Comparison of ENCODE assay signal across 1 cellular context in the genomic region with DNA sequence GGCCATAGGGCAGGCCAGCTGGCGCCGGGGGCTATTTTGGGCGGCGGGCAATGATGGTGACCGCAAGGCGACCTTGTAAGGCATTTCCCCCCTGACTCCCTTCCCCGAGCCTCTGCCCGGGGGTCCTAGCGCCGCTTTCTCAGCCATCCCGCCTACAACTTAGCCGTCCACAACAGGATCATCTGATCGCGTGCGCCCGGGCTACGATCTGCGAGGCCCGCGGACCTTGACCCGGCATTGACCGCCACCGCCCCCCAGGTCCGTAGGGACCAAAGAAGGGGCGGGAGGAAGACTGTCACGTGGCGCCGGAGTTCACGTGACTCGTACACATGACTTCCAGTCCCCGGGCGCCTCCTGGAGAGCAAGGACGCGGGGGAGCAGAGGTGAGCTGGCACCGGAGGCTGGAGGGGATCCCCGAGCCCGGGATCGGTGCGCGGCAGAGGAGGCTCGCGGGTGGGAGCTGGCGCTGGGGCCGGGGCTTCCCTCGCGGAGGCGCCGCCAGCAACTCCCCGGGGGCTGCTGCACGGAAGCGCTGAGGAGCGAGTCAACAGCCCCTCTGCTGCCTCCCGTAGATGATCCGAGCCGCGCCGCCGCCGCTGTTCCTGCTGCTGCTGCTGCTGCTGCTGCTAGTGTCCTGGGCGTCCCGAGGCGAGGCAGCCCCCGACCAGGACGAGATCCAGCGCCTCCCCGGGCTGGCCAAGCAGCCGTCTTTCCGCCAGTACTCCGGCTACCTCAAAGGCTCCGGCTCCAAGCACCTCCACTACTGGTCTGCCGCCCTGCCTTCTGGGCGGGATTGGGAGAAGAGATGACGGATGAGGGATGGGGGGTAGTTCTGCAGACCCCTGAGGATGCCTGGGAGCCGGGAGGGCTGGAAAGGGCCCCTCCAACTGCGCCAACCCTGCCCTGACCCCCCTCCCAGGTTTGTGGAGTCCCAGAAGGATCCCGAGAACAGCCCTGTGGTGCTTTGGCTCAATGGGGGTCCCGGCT.
TF ChIP-seq lines count a peak whose summit lies in the region.

TSS of gene CTSA (plus strand) at position 339 of the 987 bp plus-strand sequence. CDS start at position 573, 234 bp downstream.
TSS of gene NEURL2 (minus strand) at position 212 of the 987 bp plus-strand sequence. CDS start 217 bp downstream, outside the sequence.

TF ChIP-seq in K562, 482 proteins besides CTCF, POLR2A, EP300 and RAD21 (continued from another document and continues in another):
- TF ChIP-seq POU5F1 (IDR thresholded peaks at IDR 0.05; ENCODE audit: borderline replicate concordance, low read depth, low read length, partially characterized antibody) (no peak), BDP1 (IDR thresholded peaks at IDR 0.05; ENCODE audit: insufficient read depth, insufficient read length) (no peak), MEIS2 (IDR thresholded peaks at IDR 0.05; ENCODE audit: partially characterized antibody) (no peak), ZBTB34 (CRISPR knock-in tag; IDR thresholded peaks at IDR 0.05) (no peak), ZNF398 (CRISPR knock-in tag; IDR thresholded peaks at IDR 0.05) (no peak), RCOR1 (IDR thresholded peaks at IDR 0.05; ENCODE audit: borderline replicate concordance in 1 of 2, low read depth in 2 of 2, low read length in 2 of 2) (peak in 1 of 2 experiments; percentile 83; a peak in 2 of 4 replicates), ZNF561 (CRISPR knock-in tag; conservative IDR thresholded peaks at IDR 0.05) (no peak), LCOR (CRISPR knock-in tag; IDR thresholded peaks at IDR 0.05) (no peak), RBM17 (IDR thresholded peaks at IDR 0.05; ENCODE audit: borderline replicate concordance, low read depth, low read length) (no peak), ZBTB9 (CRISPR knock-in tag; IDR thresholded peaks at IDR 0.05) (no peak), YBX1 (IDR thresholded peaks at IDR 0.05) (no peak), TAF1 (IDR thresholded peaks at IDR 0.05; ENCODE audit: control insufficient read depth, extremely low read depth, insufficient read depth, low read length, severe bottlenecking) (peak; percentile 90), TGIF2 (CRISPR knock-in tag; IDR thresholded peaks at IDR 0.05) (no peak), KDM4B (IDR thresholded peaks at IDR 0.05; ENCODE audit: borderline replicate concordance in 2 of 2, low read depth in 1 of 2) (peak in 1 of 2 experiments; percentile 95; a peak in 2 of 4 replicates), SNRNP70 (optimal IDR thresholded peaks at IDR 0.05; ENCODE audit: low read depth, low read length) (no peak), CLOCK (CRISPR knock-in tag; IDR thresholded peaks at IDR 0.05; ENCODE audit: borderline replicate concordance) (peak; percentile 64; the same call in 1 of the 2 replicates), SRSF9 (IDR thresholded peaks at IDR 0.05; ENCODE audit: borderline replicate concordance, low read depth, low read length) (no peak), TFE3 (CRISPR knock-in tag; IDR thresholded peaks at IDR 0.05) (peak; percentile 96), ZBTB8A (IDR thresholded peaks at IDR 0.05; ENCODE audit: partially characterized antibody) (no peak), MAFK (IDR thresholded peaks at IDR 0.05; ENCODE audit: low read length) (no peak), CTBP1 (IDR thresholded peaks at IDR 0.05; ENCODE audit: borderline replicate concordance) (0 out of 2 replicates have a peak, but pooled peaks have one; percentile 52), RBM34 (IDR thresholded peaks at IDR 0.05; ENCODE audit: borderline replicate concordance, insufficient read depth, low read length) (no peak), ZNF24 (IDR thresholded peaks at IDR 0.05) (no peak), MYC (IDR thresholded peaks at IDR 0.05; ENCODE audit: low read depth, low read length) (peak; percentile 84), MYC (CRISPR knock-in tag; IDR thresholded peaks at IDR 0.05; ENCODE audit: borderline replicate concordance, low read depth) (peak; percentile 78; the same call in 1 of the 2 replicates), CEBPB (tag; IDR thresholded peaks at IDR 0.05) (no peak), SAFB2 (IDR thresholded peaks at IDR 0.05; ENCODE audit: borderline replicate concordance, low read depth, low read length, severe bottlenecking) (no peak), ARID3B (CRISPR knock-in tag; IDR thresholded peaks at IDR 0.05; ENCODE audit: borderline replicate concordance) (no peak), ARID1B (IDR thresholded peaks at IDR 0.05) (peak; percentile 51)
- TF ChIP-seq, protein P1, sequence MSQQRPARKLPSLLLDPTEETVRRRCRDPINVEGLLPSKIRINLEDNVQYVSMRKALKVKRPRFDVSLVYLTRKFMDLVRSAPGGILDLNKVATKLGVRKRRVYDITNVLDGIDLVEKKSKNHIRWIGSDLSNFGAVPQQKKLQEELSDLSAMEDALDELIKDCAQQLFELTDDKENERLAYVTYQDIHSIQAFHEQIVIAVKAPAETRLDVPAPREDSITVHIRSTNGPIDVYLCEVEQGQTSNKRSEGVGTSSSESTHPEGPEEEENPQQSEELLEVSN (IDR thresholded peaks at IDR 0.05; ENCODE audit: borderline replicate concordance in 1 of 2, extremely low read depth in 1 of 2, insufficient read depth in 1 of 2, insufficient read length in 1 of 2, low read depth in 1 of 2, low read length in 1 of 2, poor library complexity in 1 of 2, severe bottlenecking in 1 of 2), result peak; percentile 87 to 94
- TF ChIP-seq, protein P2, sequence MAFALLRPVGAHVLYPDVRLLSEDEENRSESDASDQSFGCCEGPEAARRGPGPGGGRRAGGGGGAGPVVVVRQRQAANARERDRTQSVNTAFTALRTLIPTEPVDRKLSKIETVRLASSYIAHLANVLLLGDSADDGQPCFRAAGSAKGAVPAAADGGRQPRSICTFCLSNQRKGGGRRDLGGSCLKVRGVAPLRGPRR (CRISPR knock-in tag; IDR thresholded peaks at IDR 0.05), result no peak
- TF ChIP-seq, protein P3, sequence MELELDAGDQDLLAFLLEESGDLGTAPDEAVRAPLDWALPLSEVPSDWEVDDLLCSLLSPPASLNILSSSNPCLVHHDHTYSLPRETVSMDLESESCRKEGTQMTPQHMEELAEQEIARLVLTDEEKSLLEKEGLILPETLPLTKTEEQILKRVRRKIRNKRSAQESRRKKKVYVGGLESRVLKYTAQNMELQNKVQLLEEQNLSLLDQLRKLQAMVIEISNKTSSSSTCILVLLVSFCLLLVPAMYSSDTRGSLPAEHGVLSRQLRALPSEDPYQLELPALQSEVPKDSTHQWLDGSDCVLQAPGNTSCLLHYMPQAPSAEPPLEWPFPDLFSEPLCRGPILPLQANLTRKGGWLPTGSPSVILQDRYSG (tag; conservative IDR thresholded peaks at IDR 0.05; ENCODE audit: low read depth), result no peak
- TF ChIP-seq, protein P4, sequence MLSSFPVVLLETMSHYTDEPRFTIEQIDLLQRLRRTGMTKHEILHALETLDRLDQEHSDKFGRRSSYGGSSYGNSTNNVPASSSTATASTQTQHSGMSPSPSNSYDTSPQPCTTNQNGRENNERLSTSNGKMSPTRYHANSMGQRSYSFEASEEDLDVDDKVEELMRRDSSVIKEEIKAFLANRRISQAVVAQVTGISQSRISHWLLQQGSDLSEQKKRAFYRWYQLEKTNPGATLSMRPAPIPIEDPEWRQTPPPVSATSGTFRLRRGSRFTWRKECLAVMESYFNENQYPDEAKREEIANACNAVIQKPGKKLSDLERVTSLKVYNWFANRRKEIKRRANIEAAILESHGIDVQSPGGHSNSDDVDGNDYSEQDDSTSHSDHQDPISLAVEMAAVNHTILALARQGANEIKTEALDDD (IDR thresholded peaks at IDR 0.05), result no peak
- TF ChIP-seq, protein P5, sequence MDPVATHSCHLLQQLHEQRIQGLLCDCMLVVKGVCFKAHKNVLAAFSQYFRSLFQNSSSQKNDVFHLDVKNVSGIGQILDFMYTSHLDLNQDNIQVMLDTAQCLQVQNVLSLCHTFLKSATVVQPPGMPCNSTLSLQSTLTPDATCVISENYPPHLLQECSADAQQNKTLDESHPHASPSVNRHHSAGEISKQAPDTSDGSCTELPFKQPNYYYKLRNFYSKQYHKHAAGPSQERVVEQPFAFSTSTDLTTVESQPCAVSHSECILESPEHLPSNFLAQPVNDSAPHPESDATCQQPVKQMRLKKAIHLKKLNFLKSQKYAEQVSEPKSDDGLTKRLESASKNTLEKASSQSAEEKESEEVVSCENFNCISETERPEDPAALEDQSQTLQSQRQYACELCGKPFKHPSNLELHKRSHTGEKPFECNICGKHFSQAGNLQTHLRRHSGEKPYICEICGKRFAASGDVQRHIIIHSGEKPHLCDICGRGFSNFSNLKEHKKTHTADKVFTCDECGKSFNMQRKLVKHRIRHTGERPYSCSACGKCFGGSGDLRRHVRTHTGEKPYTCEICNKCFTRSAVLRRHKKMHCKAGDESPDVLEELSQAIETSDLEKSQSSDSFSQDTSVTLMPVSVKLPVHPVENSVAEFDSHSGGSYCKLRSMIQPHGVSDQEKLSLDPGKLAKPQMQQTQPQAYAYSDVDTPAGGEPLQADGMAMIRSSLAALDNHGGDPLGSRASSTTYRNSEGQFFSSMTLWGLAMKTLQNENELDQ (CRISPR knock-in tag; IDR thresholded peaks at IDR 0.05; ENCODE audit: borderline replicate concordance), result no peak
- TF ChIP-seq, protein P6, sequence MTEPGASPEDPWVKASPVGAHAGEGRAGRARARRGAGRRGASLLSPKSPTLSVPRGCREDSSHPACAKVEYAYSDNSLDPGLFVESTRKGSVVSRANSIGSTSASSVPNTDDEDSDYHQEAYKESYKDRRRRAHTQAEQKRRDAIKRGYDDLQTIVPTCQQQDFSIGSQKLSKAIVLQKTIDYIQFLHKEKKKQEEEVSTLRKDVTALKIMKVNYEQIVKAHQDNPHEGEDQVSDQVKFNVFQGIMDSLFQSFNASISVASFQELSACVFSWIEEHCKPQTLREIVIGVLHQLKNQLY (CRISPR knock-in tag; conservative IDR thresholded peaks at IDR 0.05), result no peak
